16 cellular contexts compared by ENCODE assay signal in genomic region chr3:139491027-139491700, GRCh38. TPM values are rescaled to one million over a fixed set of nuclear protein-coding genes. Genes with fewer than 3 reads are reported as not detected.
DNase-seq lines count a peak whose midpoint lies in the region; TF ChIP-seq lines count a peak whose summit lies in the region.
"Had no signal": no experiment of that assay in that cellular context is flagged by ENCODE, and none has a peak within 500 bp of the region (broad histone marks: within the 10 kb centered on the region; RNA-seq: fewer than 3 reads in every experiment).

No MANE protein-coding gene starts in this region.

- no peak overlapping the region for H3K4me3 Mint-ChIP-seq in glutamatergic neuron (ENCODE audit: unreplicated experiment)
- H3K4me3 Mint-ChIP-seq: activated CD4-positive, alpha-beta memory T cell treated with anti-CD3 and anti-CD28 coated beads, Interleukin-2, amount 10 ng/mL, durations not matched to agents 7 days and 5 days; IgD-negative memory B cell had no signal

- H3K27ac Mint-ChIP-seq in glutamatergic neuron (ENCODE audit: unreplicated experiment), result no peak overlapping the region
- H3K27ac Mint-ChIP-seq: activated CD4-positive, alpha-beta memory T cell treated with anti-CD3 and anti-CD28 coated beads, Interleukin-2, amount 10 ng/mL, durations not matched to agents 7 days and 5 days had no signal

- no peaks in the 10 kb centered on the region for H3K36me3 ChIP-seq in iPS-20b (ENCODE audit: insufficient read depth, low read depth, low read length)
- no peaks in the 10 kb centered on the region for H3K36me3 ChIP-seq in ascending aorta
- no peaks in the 10 kb centered on the region for H3K36me3 ChIP-seq in BE2C
- H3K36me3 ChIP-seq: cardiac muscle cell, heart right ventricle had no signal

- TF ChIP-seq CTCF in ascending aorta (IDR thresholded peaks at IDR 0.05) (no peak), BE2C (IDR thresholded peaks at IDR 0.05; ENCODE audit: low read depth, low read length) (no peak), glutamatergic neuron (IDR thresholded peaks at IDR 0.05; ENCODE audit: partially characterized antibody, unreplicated experiment) (no peak)

- H3K4me1 ChIP-seq in iPS-20b (ENCODE audit: insufficient read depth, low read length) (peaks cover 7% of the 10 kb centered on the region; the same call in 1 of the 2 replicates), ascending aorta (no peaks in the 10 kb centered on the region), BE2C (no peaks in the 10 kb centered on the region)
- H3K4me1 ChIP-seq: heart right ventricle, parathyroid adenoma had no signal

- peak; percentile 94 for DNase-seq in DMS153 (lab: John Stamatoyannopoulos, UW)
- DNase-seq in NCI-H1092 treated with DMSO at 0.1 percent for 48 hours (lab: John Stamatoyannopoulos, UW), result peak; percentile 94
- peak; percentile 50 for DNase-seq in NCI-H748 treated with DMSO at 0.1 percent for 48 hours (lab: John Stamatoyannopoulos, UW)
- DNase-seq in ascending aorta (ENCODE audit: low spot score in 2 of 2), result no peak
- no peak for DNase-seq in BE2C
- no peak for DNase-seq in glutamatergic neuron
- no peak for DNase-seq in AG08395 (ENCODE audit: low spot score)
- DNase-seq: activated CD4-positive, alpha-beta memory T cell treated with anti-CD3 and anti-CD28 coated beads, Interleukin-2, amount 10 ng/mL, durations not matched to agents 7 days and 5 days; activated gamma-delta T cell; stimulated activated CD4-positive, alpha-beta T cell treated with anti-CD3 and anti-CD28 coated beads, Interleukin-1b, Interleukin-23, amount 100 ng/mL, for 48 hours had no signal

- no peak overlapping the region for H3K9ac ChIP-seq in iPS-20b (ENCODE audit: low read depth, low read length)
- H3K9ac ChIP-seq: parathyroid adenoma had no signal

- H3K4me3 ChIP-seq in iPS-20b (ENCODE audit: low read length), result 0 out of 2 replicates have a peak overlapping the region, but pooled peaks have one; percentile 21
- no peak overlapping the region for H3K4me3 ChIP-seq in ascending aorta
- no peak overlapping the region for H3K4me3 ChIP-seq in BE2C (ENCODE audit: low read depth, low read length)
- H3K4me3 ChIP-seq: cardiac muscle cell, heart right ventricle had no signal

- intact Hi-C loops in ascending aorta (cut with DNase I), result no loop called here

- no peaks in the 10 kb centered on the region for H3K27me3 Mint-ChIP-seq in glutamatergic neuron (ENCODE audit: unreplicated experiment)
- H3K27me3 Mint-ChIP-seq: IgD-negative memory B cell had no signal

- peaks cover 5% of the 10 kb centered on the region for H3K9me3 Mint-ChIP-seq in glutamatergic neuron (ENCODE audit: unreplicated experiment)

- H3K9me3 ChIP-seq in iPS-20b (ENCODE audit: insufficient read depth, low read depth, low read length) (peaks cover 3% of the 10 kb centered on the region; the same call in 1 of the 2 replicates), ascending aorta (peaks cover 0 to 10% of the 10 kb centered on the region in 2 donors), BE2C (no peaks in the 10 kb centered on the region)

- no peak overlapping the region for H3K27ac ChIP-seq in iPS-20b (ENCODE audit: low read length)
- H3K27ac ChIP-seq in ascending aorta, result no peak overlapping the region
- H3K27ac ChIP-seq: cardiac muscle cell, heart right ventricle, parathyroid adenoma had no signal

- peaks cover 5% of the 10 kb centered on the region for H3K4me1 Mint-ChIP-seq in glutamatergic neuron (ENCODE audit: low read depth, unreplicated experiment)
- H3K4me1 Mint-ChIP-seq: activated CD4-positive, alpha-beta memory T cell treated with anti-CD3 and anti-CD28 coated beads, Interleukin-2, amount 10 ng/mL, durations not matched to agents 7 days and 5 days; IgD-negative memory B cell had no signal

- H3K36me3 Mint-ChIP-seq in glutamatergic neuron (ENCODE audit: unreplicated experiment), result peaks cover 22% of the 10 kb centered on the region

- H3K27me3 ChIP-seq in iPS-20b (ENCODE audit: insufficient read depth, low read length), result no peaks in the 10 kb centered on the region
- H3K27me3 ChIP-seq in ascending aorta, result no peaks in the 10 kb centered on the region
- H3K27me3 ChIP-seq in BE2C, result peaks cover 14% of the 10 kb centered on the region
- H3K27me3 ChIP-seq: cardiac muscle cell, heart right ventricle had no signal

RNA-seq across cellular contexts. Expression of gene RBP2, which starts 14.8 kb away (rescaled TPM):
- not detected for total RNA-seq in ascending aorta
- not detected for polyA plus RNA-seq in BE2C (2012; ENCODE audit: insufficient read depth, insufficient read length, low read depth)
- not detected for total RNA-seq in glutamatergic neuron (ENCODE audit: unreplicated experiment)
- total RNA-seq: activated CD4-positive, alpha-beta memory T cell treated with anti-CD3 and anti-CD28 coated beads, Interleukin-2, amount 10 ng/mL, durations not matched to agents 7 days and 5 days; cardiac muscle cell; G401; heart right ventricle had no signal
- polyA plus RNA-seq: cardiac muscle cell, heart right ventricle, IgD-negative memory B cell had no signal

RNA-seq across cellular contexts. Expression of gene RBP1, which starts 48.4 kb away (rescaled TPM):
- 2.1 TPM for total RNA-seq in ascending aorta
- polyA plus RNA-seq in BE2C (2012; ENCODE audit: insufficient read depth, insufficient read length, low read depth), result 736 TPM
- 497 TPM for total RNA-seq in glutamatergic neuron (ENCODE audit: unreplicated experiment)
- total RNA-seq: activated CD4-positive, alpha-beta memory T cell treated with anti-CD3 and anti-CD28 coated beads, Interleukin-2, amount 10 ng/mL, durations not matched to agents 7 days and 5 days; G401 had no signal
- polyA plus RNA-seq: IgD-negative memory B cell had no signal

Comparison
In these comparisons a context has a peak if more than half of its experiments do, and no peak if none do; other contexts are left out.
1. DNase-seq: peak in DMS153 (single experiment), NCI-H1092 treated with DMSO at 0.1 percent for 48 hours (single experiment) and NCI-H748 treated with DMSO at 0.1 percent for 48 hours (single experiment); none in ascending aorta (0 of 2), BE2C (single experiment), glutamatergic neuron (single experiment) and AG08395 (single experiment).
2. RNA of gene RBP1, which starts 48.4 kb away (total RNA-seq): 497 TPM in glutamatergic neuron (single experiment); 2.1 TPM in ascending aorta (single experiment); every median in the first group is over 100 times any median in the second.